In genomic region chr21:36163780-36164426, GRCh38 we compare ENCODE assay signal across 1 cellular context.
TF ChIP-seq lines count a peak whose summit lies in the region.

No MANE protein-coding gene starts in this region.

TF ChIP-seq in K562, 482 proteins besides CTCF, POLR2A, EP300 and RAD21:
- no peak for TF ChIP-seq GTF2A2 (tag; IDR thresholded peaks at IDR 0.05)
- no peak for TF ChIP-seq CREB3L1 (IDR thresholded peaks at IDR 0.05; ENCODE audit: borderline replicate concordance, low read depth)
- TF ChIP-seq ID3 (CRISPR knock-in tag; IDR thresholded peaks at IDR 0.05): no peak
- TF ChIP-seq ID3 (tag; IDR thresholded peaks at IDR 0.05): peak; percentile 66; the same call in 1 of the 2 replicates
- 0 out of 2 replicates have a peak, but pooled peaks have one; percentile 43 for TF ChIP-seq ZNF584 (CRISPR knock-in tag; IDR thresholded peaks at IDR 0.05; ENCODE audit: low read depth)
TF ChIP-seq in K562: peak in this region for 2.
